ENCODE assay signal across 1 cellular context in the genomic region with DNA sequence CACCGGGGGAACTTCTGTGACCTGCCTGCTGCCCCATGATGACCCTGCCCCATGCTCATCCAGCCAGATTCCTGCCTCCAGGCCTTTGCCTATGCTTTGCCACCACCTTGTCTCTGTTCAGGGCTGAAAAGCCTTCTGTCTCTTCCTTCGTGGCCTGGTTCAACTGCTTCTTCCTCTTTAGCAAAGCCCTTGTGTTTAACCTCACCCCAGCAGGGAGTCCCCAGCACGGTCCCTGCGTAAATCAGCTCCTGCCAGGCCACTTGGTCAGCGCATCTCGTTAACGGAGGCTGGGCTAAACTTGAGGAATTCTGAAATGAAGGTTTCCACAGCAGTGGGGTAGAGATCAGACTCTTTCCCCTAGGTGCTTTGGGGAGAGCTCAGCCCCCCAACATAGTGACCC.
TF ChIP-seq lines count a peak whose summit lies in the region.

No MANE protein-coding gene starts in this region.

TF ChIP-seq in GM12878, 131 proteins besides CTCF, POLR2A, EP300 and RAD21 (continued from another document):
- TF ChIP-seq BCLAF1 (IDR thresholded peaks at IDR 0.05) (no peak), HSF1 (IDR thresholded peaks at IDR 0.05; ENCODE audit: low read depth, low read length) (no peak), SMC3 (IDR thresholded peaks at IDR 0.05; ENCODE audit: borderline replicate concordance, low read length) (no peak), ZNF217 (IDR thresholded peaks at IDR 0.05) (no peak)
